In genomic region chr3:98770261-98771039, GRCh38 we compare ENCODE assay signal across 10 cellular contexts. TPM values are rescaled to one million over a fixed set of nuclear protein-coding genes. Genes with fewer than 3 reads are reported as not detected.
DNase-seq lines count a peak whose midpoint lies in the region; ATAC-seq, FAIRE-seq and TF ChIP-seq lines count a peak whose summit lies in the region.
"Had no signal": no experiment of that assay in that cellular context is flagged by ENCODE, and none has a peak within 500 bp of the region (broad histone marks: within the 10 kb centered on the region; RNA-seq: fewer than 3 reads in every experiment).

No MANE protein-coding gene starts in this region.

- peak; percentile 49 to 56 for DNase-seq in breast epithelium (ENCODE audit: low spot score in 2 of 2)
- peak; percentile 82 for DNase-seq in putamen (ENCODE audit: low spot score)
- no peak for DNase-seq in D721Med (ENCODE audit: insufficient read length, low spot score)
- DNase-seq in NCI-H2029 (lab: John Stamatoyannopoulos, UW) = no peak
- no peak for DNase-seq in natural killer cell treated with Interleukin-12 subunit alpha and Interleukin-12 subunit beta and Interleukin-15 and Interleukin-18, amount 100 ng/mL, for 72 hours (ENCODE audit: low spot score)
- DNase-seq: esophagus squamous epithelium, NCI-H1092 had no signal

- peak overlapping the region; percentile 64 to 83 for H3K27ac ChIP-seq in breast epithelium
- H3K27ac ChIP-seq: esophagus squamous epithelium had no signal

- H3K9me3 Mint-ChIP-seq in natural killer cell treated with Interleukin-12 subunit alpha and Interleukin-12 subunit beta and Interleukin-15 and Interleukin-18, amount 100 ng/mL, for 72 hours = no peaks in the 10 kb centered on the region

- TF ChIP-seq POLR2A in breast epithelium (IDR thresholded peaks at IDR 0.05) = no peak

- TF ChIP-seq CTCF in breast epithelium (IDR thresholded peaks at IDR 0.05) = no peak
- TF ChIP-seq CTCF in D721Med (IDR thresholded peaks at IDR 0.05; ENCODE audit: insufficient read depth, missing control alignments) = no peak

- H3K36me3 Mint-ChIP-seq in natural killer cell treated with Interleukin-12 subunit alpha and Interleukin-12 subunit beta and Interleukin-15 and Interleukin-18, amount 100 ng/mL, for 72 hours = no peaks in the 10 kb centered on the region

- no peak overlapping the region for H3K4me3 Mint-ChIP-seq in natural killer cell treated with Interleukin-12 subunit alpha and Interleukin-12 subunit beta and Interleukin-15 and Interleukin-18, amount 100 ng/mL, for 72 hours

- no peaks in the 10 kb centered on the region for H3K4me1 Mint-ChIP-seq in natural killer cell treated with Interleukin-12 subunit alpha and Interleukin-12 subunit beta and Interleukin-15 and Interleukin-18, amount 100 ng/mL, for 72 hours (ENCODE audit: low read depth in 2 of 2)

- no peaks in the 10 kb centered on the region for H3K27me3 ChIP-seq in breast epithelium
- H3K27me3 ChIP-seq: esophagus squamous epithelium had no signal

- H3K4me3 ChIP-seq in breast epithelium = peak overlapping the region in 2 of 3 donors; percentile 21 to 23
- H3K4me3 ChIP-seq: esophagus squamous epithelium had no signal

- intact Hi-C loops in breast epithelium (cut with DNase I; ENCODE audit: low total_unique reads) = no loop called here

- FAIRE-seq in D721Med (lab: Jason Lieb, UNC) = no peak

- no peaks in the 10 kb centered on the region for H3K36me3 ChIP-seq in breast epithelium
- H3K36me3 ChIP-seq: esophagus squamous epithelium had no signal

- H3K9me3 ChIP-seq in breast epithelium = no peaks in the 10 kb centered on the region
- H3K9me3 ChIP-seq: esophagus squamous epithelium had no signal

- no peak overlapping the region for H3K27ac Mint-ChIP-seq in natural killer cell treated with Interleukin-12 subunit alpha and Interleukin-12 subunit beta and Interleukin-15 and Interleukin-18, amount 100 ng/mL, for 72 hours

- peak; percentile 92 for ATAC-seq in GM19351 (IDR thresholded peaks at IDR 0.05; ENCODE audit: unreplicated experiment)
- ATAC-seq in HG02981 (IDR thresholded peaks at IDR 0.05; ENCODE audit: unreplicated experiment) = peak; percentile 70
- no peak for ATAC-seq in natural killer cell treated with Interleukin-12 subunit alpha and Interleukin-12 subunit beta and Interleukin-15 and Interleukin-18, amount 100 ng/mL, for 72 hours
- no peak for ATAC-seq in GM19397 (IDR thresholded peaks at IDR 0.05; ENCODE audit: unreplicated experiment)

- H3K4me1 ChIP-seq in breast epithelium = no peaks in the 10 kb centered on the region

- peaks cover 0 to 19% of the 10 kb centered on the region in 2 donors for H3K27me3 Mint-ChIP-seq in natural killer cell treated with Interleukin-12 subunit alpha and Interleukin-12 subunit beta and Interleukin-15 and Interleukin-18, amount 100 ng/mL, for 72 hours

RNA-seq across cellular contexts. Expression of gene ST3GAL6, which starts 7.3 kb away (rescaled TPM):
- 10 to 100 TPM; 16.1 to 52.6 (median 22.1) TPM for total RNA-seq in breast epithelium
- total RNA-seq in natural killer cell treated with Interleukin-12 subunit alpha and Interleukin-12 subunit beta and Interleukin-15 and Interleukin-18, amount 100 ng/mL, for 72 hours = not detected

Comparison
In these comparisons a context has a peak if more than half of its experiments do, and no peak if none do; other contexts are left out.
1. ATAC-seq: peak in GM19351 (single experiment) and HG02981 (single experiment); none in natural killer cell treated with Interleukin-12 subunit alpha and Interleukin-12 subunit beta and Interleukin-15 and Interleukin-18, amount 100 ng/mL, for 72 hours (0 of 2) and GM19397 (single experiment).
2. DNase-seq: peak in breast epithelium (2 of 2) and putamen (single experiment); none in D721Med (single experiment), NCI-H2029 (single experiment) and natural killer cell treated with Interleukin-12 subunit alpha and Interleukin-12 subunit beta and Interleukin-15 and Interleukin-18, amount 100 ng/mL, for 72 hours (single experiment).
3. RNA of gene ST3GAL6, which starts 7.3 kb away (total RNA-seq): 16.1 to 52.6 TPM in breast epithelium; not detected in natural killer cell treated with Interleukin-12 subunit alpha and Interleukin-12 subunit beta and Interleukin-15 and Interleukin-18, amount 100 ng/mL, for 72 hours; every median in the first group is over 10 times any median in the second.